ENCODE assay signal across 1 cellular context in the genomic region with DNA sequence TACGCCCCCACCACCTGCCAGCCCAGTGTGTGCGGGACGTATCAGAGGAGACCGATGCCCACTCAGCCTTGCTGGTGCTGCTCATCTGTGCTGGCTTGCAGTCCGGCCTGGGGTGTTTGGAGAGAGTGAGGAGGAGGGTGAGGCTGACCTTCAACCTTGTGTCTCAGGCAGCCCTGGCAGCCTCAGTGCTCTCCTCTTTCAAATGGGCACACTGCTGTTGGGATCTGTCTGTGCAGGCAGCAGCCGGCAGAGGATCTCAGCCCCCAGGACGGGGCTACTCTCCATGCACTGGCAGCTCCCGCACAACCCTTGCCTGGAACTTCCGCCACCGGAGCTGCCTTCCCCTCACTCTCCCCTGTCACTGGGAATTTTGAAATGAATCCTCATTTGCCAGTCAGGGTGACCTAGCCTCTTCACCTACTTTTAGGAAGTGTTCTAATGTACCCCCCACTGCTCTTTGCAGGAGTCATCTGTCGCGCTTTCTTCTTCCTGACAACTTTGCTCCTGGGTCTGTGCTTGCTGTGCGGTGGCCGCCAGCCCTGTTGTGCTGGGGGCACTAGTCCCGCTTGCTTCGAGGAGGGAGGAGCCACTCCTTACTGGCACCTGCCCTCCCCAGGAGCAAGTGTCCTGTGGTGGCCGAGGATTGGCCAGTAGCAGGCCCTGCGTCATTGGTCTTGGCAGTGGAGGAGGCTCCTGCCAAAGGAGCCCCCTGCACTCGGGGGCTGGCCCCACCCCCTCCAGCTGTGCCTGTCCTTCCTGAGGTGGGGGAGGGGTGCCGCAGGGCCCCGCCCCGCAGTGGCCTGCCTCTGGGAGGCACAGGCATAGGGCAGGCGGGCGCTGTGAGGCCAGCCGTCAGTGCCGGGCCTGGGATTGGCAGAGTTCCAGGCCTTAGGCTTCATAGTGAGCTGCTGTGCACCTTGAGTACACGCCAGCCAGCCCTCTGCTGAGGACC.
A peak's percentile ranks its signal among the peaks of the same experiment; 100 is the strongest.
TF ChIP-seq lines count a peak whose summit lies in the region.

No MANE protein-coding gene starts in this region.

TF ChIP-seq in HepG2, 621 proteins besides CTCF, POLR2A, EP300 and RAD21 (continued from another document):
- TF ChIP-seq AFF4 (CRISPR knock-in tag; IDR thresholded peaks at IDR 0.05) (no peak), ZMYM3 (CRISPR knock-in tag; IDR thresholded peaks at IDR 0.05) (peak; percentile 46; the same call in 1 of the 2 replicates), ZNF263 (CRISPR knock-in tag; IDR thresholded peaks at IDR 0.05) (peak; percentile 46; the same call in 1 of the 2 replicates), HNRNPL (IDR thresholded peaks at IDR 0.05; ENCODE audit: low read depth, low read length) (peak; percentile 62; the same call in 1 of the 2 replicates), ZNF687 (CRISPR knock-in tag; IDR thresholded peaks at IDR 0.05) (peak; percentile 58), KAT7 (CRISPR knock-in tag; IDR thresholded peaks at IDR 0.05; ENCODE audit: borderline replicate concordance) (no peak), PAF1 (CRISPR knock-in tag; IDR thresholded peaks at IDR 0.05) (no peak), CREM (IDR thresholded peaks at IDR 0.05) (no peak), CREM (CRISPR knock-in tag; IDR thresholded peaks at IDR 0.05) (no peak), ZGPAT (CRISPR knock-in tag; IDR thresholded peaks at IDR 0.05) (peak; percentile 66; the same call in 1 of the 2 replicates), ZFP91 (CRISPR knock-in tag; IDR thresholded peaks at IDR 0.05; ENCODE audit: borderline replicate concordance) (no peak; the same call in 1 of the 2 replicates), TRIM22 (IDR thresholded peaks at IDR 0.05) (no peak), ZNF510 (CRISPR knock-in tag; IDR thresholded peaks at IDR 0.05; ENCODE audit: low read depth) (no peak), ZNF768 (CRISPR knock-in tag; IDR thresholded peaks at IDR 0.05) (0 out of 2 replicates have a peak, but pooled peaks have one; percentile 25), XRCC5 (optimal IDR thresholded peaks at IDR 0.05; ENCODE audit: low read length) (peak; percentile 25), SRSF1 (optimal IDR thresholded peaks at IDR 0.05; ENCODE audit: low read depth, low read length) (peak; percentile 48), SP5 (CRISPR knock-in tag; IDR thresholded peaks at IDR 0.05; ENCODE audit: borderline replicate concordance, low read depth) (peak; percentile 47; the same call in 1 of the 2 replicates), GATAD2A (CRISPR knock-in tag; IDR thresholded peaks at IDR 0.05) (peak; percentile 36; the same call in 1 of the 2 replicates)
- TF ChIP-seq, protein P1, sequence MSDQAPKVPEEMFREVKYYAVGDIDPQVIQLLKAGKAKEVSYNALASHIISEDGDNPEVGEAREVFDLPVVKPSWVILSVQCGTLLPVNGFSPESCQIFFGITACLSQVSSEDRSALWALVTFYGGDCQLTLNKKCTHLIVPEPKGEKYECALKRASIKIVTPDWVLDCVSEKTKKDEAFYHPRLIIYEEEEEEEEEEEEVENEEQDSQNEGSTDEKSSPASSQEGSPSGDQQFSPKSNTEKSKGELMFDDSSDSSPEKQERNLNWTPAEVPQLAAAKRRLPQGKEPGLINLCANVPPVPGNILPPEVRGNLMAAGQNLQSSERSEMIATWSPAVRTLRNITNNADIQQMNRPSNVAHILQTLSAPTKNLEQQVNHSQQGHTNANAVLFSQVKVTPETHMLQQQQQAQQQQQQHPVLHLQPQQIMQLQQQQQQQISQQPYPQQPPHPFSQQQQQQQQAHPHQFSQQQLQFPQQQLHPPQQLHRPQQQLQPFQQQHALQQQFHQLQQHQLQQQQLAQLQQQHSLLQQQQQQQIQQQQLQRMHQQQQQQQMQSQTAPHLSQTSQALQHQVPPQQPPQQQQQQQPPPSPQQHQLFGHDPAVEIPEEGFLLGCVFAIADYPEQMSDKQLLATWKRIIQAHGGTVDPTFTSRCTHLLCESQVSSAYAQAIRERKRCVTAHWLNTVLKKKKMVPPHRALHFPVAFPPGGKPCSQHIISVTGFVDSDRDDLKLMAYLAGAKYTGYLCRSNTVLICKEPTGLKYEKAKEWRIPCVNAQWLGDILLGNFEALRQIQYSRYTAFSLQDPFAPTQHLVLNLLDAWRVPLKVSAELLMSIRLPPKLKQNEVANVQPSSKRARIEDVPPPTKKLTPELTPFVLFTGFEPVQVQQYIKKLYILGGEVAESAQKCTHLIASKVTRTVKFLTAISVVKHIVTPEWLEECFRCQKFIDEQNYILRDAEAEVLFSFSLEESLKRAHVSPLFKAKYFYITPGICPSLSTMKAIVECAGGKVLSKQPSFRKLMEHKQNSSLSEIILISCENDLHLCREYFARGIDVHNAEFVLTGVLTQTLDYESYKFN (CRISPR knock-in tag; conservative IDR thresholded peaks at IDR 0.05), result 0 out of 2 replicates have a peak, but pooled peaks have one; percentile 22
- TF ChIP-seq, protein P2, sequence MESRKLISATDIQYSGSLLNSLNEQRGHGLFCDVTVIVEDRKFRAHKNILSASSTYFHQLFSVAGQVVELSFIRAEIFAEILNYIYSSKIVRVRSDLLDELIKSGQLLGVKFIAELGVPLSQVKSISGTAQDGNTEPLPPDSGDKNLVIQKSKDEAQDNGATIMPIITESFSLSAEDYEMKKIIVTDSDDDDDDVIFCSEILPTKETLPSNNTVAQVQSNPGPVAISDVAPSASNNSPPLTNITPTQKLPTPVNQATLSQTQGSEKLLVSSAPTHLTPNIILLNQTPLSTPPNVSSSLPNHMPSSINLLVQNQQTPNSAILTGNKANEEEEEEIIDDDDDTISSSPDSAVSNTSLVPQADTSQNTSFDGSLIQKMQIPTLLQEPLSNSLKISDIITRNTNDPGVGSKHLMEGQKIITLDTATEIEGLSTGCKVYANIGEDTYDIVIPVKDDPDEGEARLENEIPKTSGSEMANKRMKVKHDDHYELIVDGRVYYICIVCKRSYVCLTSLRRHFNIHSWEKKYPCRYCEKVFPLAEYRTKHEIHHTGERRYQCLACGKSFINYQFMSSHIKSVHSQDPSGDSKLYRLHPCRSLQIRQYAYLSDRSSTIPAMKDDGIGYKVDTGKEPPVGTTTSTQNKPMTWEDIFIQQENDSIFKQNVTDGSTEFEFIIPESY (CRISPR knock-in tag; IDR thresholded peaks at IDR 0.05), result peak; percentile 67; the same call in 1 of the 2 replicates
- TF ChIP-seq, protein P3, sequence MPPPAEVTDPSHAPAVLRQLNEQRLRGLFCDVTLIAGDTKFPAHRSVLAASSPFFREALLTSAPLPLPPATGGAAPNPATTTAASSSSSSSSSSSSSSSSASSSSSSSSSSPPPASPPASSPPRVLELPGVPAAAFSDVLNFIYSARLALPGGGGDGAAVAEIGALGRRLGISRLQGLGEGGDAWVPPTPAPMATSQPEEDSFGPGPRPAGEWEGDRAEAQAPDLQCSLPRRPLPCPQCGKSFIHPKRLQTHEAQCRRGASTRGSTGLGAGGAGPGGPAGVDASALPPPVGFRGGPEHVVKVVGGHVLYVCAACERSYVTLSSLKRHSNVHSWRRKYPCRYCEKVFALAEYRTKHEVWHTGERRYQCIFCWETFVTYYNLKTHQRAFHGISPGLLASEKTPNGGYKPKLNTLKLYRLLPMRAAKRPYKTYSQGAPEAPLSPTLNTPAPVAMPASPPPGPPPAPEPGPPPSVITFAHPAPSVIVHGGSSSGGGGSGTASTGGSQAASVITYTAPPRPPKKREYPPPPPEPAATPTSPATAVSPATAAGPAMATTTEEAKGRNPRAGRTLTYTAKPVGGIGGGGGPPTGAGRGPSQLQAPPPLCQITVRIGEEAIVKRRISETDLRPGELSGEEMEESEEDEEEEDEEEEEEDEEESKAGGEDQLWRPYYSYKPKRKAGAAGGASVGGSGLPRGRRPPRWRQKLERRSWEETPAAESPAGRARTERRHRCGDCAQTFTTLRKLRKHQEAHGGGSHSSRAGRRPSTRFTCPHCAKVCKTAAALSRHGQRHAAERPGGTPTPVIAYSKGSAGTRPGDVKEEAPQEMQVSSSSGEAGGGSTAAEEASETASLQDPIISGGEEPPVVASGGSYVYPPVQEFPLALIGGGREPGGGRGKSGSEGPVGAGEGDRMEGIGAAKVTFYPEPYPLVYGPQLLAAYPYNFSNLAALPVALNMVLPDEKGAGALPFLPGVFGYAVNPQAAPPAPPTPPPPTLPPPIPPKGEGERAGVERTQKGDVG (CRISPR knock-in tag; IDR thresholded peaks at IDR 0.05; ENCODE audit: borderline replicate concordance), result 0 out of 2 replicates have a peak, but pooled peaks have one; percentile 54
